8 cellular contexts compared by ENCODE assay signal in genomic region chr21:39183272-39184049, GRCh38. TPM values are rescaled to one million over a fixed set of nuclear protein-coding genes. Genes with fewer than 3 reads are reported as not detected.
DNase-seq lines count a peak whose midpoint lies in the region; TF ChIP-seq lines count a peak whose summit lies in the region.

PSMG1 (minus strand) TSS chr21:39183451; CDS start chr21:39183385, 66 bp downstream.

- H3K9me3 Mint-ChIP-seq in activated T-helper 1 cell treated with anti-CD3 and anti-CD28 coated beads, Interleukin-12 subunit alpha, Interleukin-12 subunit beta, Interleukin-2, Interleukin-4 antibody, amounts not matched to agents 30 ng/mL and 10 ng/mL and 1 ng/mL, durations not matched to agents 14 hours and 24 hours and 36 hours = no peaks in the 10 kb centered on the region

- no peaks in the 10 kb centered on the region for H3K27me3 ChIP-seq in esophagus squamous epithelium

- H3K27ac ChIP-seq in esophagus squamous epithelium = peak within 1 kb of the TSS; percentile 90 to 98 (median 95)

- TF ChIP-seq POLR2A in esophagus squamous epithelium (IDR thresholded peaks at IDR 0.05) = peak in 2 of 4 donors; percentile 72 to 85

- no peaks in the 10 kb centered on the region for H3K9me3 ChIP-seq in esophagus squamous epithelium

- peak in 1 of 6 experiments; percentile 2 for TF ChIP-seq CTCF in esophagus squamous epithelium (IDR thresholded peaks at IDR 0.05)

- peak within 1 kb of the TSS; percentile 65 to 97 (median 86) for H3K4me3 ChIP-seq in esophagus squamous epithelium

- peaks cover 55% of the 10 kb centered on the region for H3K4me1 Mint-ChIP-seq in activated T-helper 1 cell treated with anti-CD3 and anti-CD28 coated beads, Interleukin-12 subunit alpha, Interleukin-12 subunit beta, Interleukin-2, Interleukin-4 antibody, amounts not matched to agents 30 ng/mL and 10 ng/mL and 1 ng/mL, durations not matched to agents 14 hours and 24 hours and 36 hours (ENCODE audit: low read depth)

- H3K36me3 Mint-ChIP-seq in activated T-helper 1 cell treated with anti-CD3 and anti-CD28 coated beads, Interleukin-12 subunit alpha, Interleukin-12 subunit beta, Interleukin-2, Interleukin-4 antibody, amounts not matched to agents 30 ng/mL and 10 ng/mL and 1 ng/mL, durations not matched to agents 14 hours and 24 hours and 36 hours (ENCODE audit: low read depth) = peaks cover 16% of the 10 kb centered on the region

- H3K4me1 ChIP-seq in esophagus squamous epithelium = peaks cover 7 to 55% (median 16%) of the 10 kb centered on the region in 3 donors

- H3K4me3 Mint-ChIP-seq in activated T-helper 1 cell treated with anti-CD3 and anti-CD28 coated beads, Interleukin-12 subunit alpha, Interleukin-12 subunit beta, Interleukin-2, Interleukin-4 antibody, amounts not matched to agents 30 ng/mL and 10 ng/mL and 1 ng/mL, durations not matched to agents 14 hours and 24 hours and 36 hours = peak within 1 kb of the TSS; percentile 98

- H3K27ac Mint-ChIP-seq in activated T-helper 1 cell treated with anti-CD3 and anti-CD28 coated beads, Interleukin-12 subunit alpha, Interleukin-12 subunit beta, Interleukin-2, Interleukin-4 antibody, amounts not matched to agents 30 ng/mL and 10 ng/mL and 1 ng/mL, durations not matched to agents 14 hours and 24 hours and 36 hours = peak within 1 kb of the TSS; percentile 98

- intact Hi-C loops in activated T-helper 1 cell treated with anti-CD3 and anti-CD28 coated beads, Interleukin-12 subunit alpha, Interleukin-12 subunit beta, Interleukin-2, Interleukin-4 antibody, amounts not matched to agents 30 ng/mL and 10 ng/mL and 1 ng/mL, durations not matched to agents 14 hours and 24 hours and 36 hours (cut with micrococcal nuclease) = loop anchor here (1.0 to 10.0 kb wide), 11 partner anchors 129 to 1917 kb away; partner anchors contain the start of genes DYRK1A, ETS2, HMGN1 and LCA5L
- intact Hi-C loops in esophagus squamous epithelium (cut with DNase I) = no loop called here

- peaks cover 0 to 19% (median 5%) of the 10 kb centered on the region in 3 donors for H3K36me3 ChIP-seq in esophagus squamous epithelium

- DNase-seq in Daoy (ENCODE audit: low read depth) (peak; percentile 99), GOT3 (lab: John Stamatoyannopoulos, UW) (peak; percentile 69), LHCN-M2 (ENCODE audit: low read depth) (peak; percentile 90), RPMI7951 (ENCODE audit: low read depth) (peak; percentile 88), esophagus squamous epithelium (lab: John Stamatoyannopoulos, UW) (peak; percentile 75), myocyte (ENCODE audit: low read depth) (peak; percentile 94)
- peak; percentile 91 for DNase-seq in activated T-helper 1 cell treated with anti-CD3 and anti-CD28 coated beads, Interleukin-12 subunit alpha, Interleukin-12 subunit beta, Interleukin-2, Interleukin-4 antibody, amounts not matched to agents 30 ng/mL and 10 ng/mL and 1 ng/mL, durations not matched to agents 14 hours and 24 hours and 36 hours (ENCODE audit: low spot score)
- peak; percentile 85 to 95 for DNase-seq in stimulated activated CD8-positive, alpha-beta memory T cell treated with anti-CD3 and anti-CD28 coated beads, Interleukin-7, amount 100 ng/mL, for 4 hours (ENCODE audit: low read depth in 2 of 2)

- no peaks in the 10 kb centered on the region for H3K27me3 Mint-ChIP-seq in activated T-helper 1 cell treated with anti-CD3 and anti-CD28 coated beads, Interleukin-12 subunit alpha, Interleukin-12 subunit beta, Interleukin-2, Interleukin-4 antibody, amounts not matched to agents 30 ng/mL and 10 ng/mL and 1 ng/mL, durations not matched to agents 14 hours and 24 hours and 36 hours (ENCODE audit: insufficient read depth)

- 0 to 2% methylated on average over 6 to 7 of the region's 76 CpGs for WGBS in esophagus squamous epithelium, 2 donors

RNA-seq across cellular contexts. Expression of gene PSMG1, which starts in this region (rescaled TPM):
- total RNA-seq in Daoy (2014; rRNA removed; shearing (Covaris generic)) = 146 and 150 TPM in 2 replicates
- total RNA-seq in LHCN-M2 (2014; rRNA removed) (60.7 and 74.7 TPM in 2 replicates), esophagus squamous epithelium (10 to 100 TPM; 33.8 to 56.5 (median 45.8) TPM), myocyte (30.2 and 33.7 TPM in 2 replicates)
- 50.2 TPM for polyA plus RNA-seq in LHCN-M2 (2012)
- 100 and 109 TPM in 2 replicates for total RNA-seq in RPMI7951 (2014; rRNA removed; shearing (Covaris generic))
- 102 and 103 TPM in 2 replicates for total RNA-seq in activated T-helper 1 cell treated with anti-CD3 and anti-CD28 coated beads, Interleukin-12 subunit alpha, Interleukin-12 subunit beta, Interleukin-2, Interleukin-4 antibody, amounts not matched to agents 30 ng/mL and 10 ng/mL and 1 ng/mL, durations not matched to agents 14 hours and 24 hours and 36 hours
- polyA plus RNA-seq in myocyte (2012) = 33.0 TPM

Comparison
In these comparisons a context has a peak if more than half of its experiments do, and no peak if none do; other contexts are left out.
1. Peak in every context shown above with its lines: DNase-seq, H3K4me3 ChIP-seq and H3K27ac ChIP-seq.